In genomic region chr19:51339687-51340656, GRCh38 we compare ENCODE assay signal across 8 cellular contexts. TPM values are rescaled to one million over a fixed set of nuclear protein-coding genes. Genes with fewer than 3 reads are reported as not detected.
A peak's percentile ranks its signal among the peaks of the same experiment; 100 is the strongest.
DNase-seq lines count a peak whose midpoint lies in the region; ATAC-seq and TF ChIP-seq lines count a peak whose summit lies in the region.

No MANE protein-coding gene starts in this region.

- POLR2A ChIA-PET in activated B cell treated with CpG ODN at 0.5 μM for 24 hours (lab: Charles Lee) = interaction anchor here (0.6 to 4.9 kb wide), 15 partner anchors 9 to 317 kb away, joined by 3 to 49 read pairs (median 5); partner anchors contain the start of genes ETFB, NKG7 and SIGLEC10

- DNase-seq in GF-D8 (lab: John Stamatoyannopoulos, UW) (peak; percentile 77), HCEC 1CT (peak; percentile 96), NCI-H1436 (lab: John Stamatoyannopoulos, UW) (peak; percentile 94), activated B cell treated with CpG ODN at 0.5 μM for 24 hours (peak; percentile 89), cardiac fibroblast (ENCODE audit: low read depth in 2 of 2) (peak; percentile 98 to 99), iris pigment epithelial cell (ENCODE audit: low read depth) (peak; percentile 98), smooth muscle cell of the brain vasculature (ENCODE audit: low read depth, low spot score) (peak; percentile 90), NCI-H1694 (lab: John Stamatoyannopoulos, UW) (no peak)

- H3K4me1 Mint-ChIP-seq in activated B cell treated with CpG ODN at 0.5 μM for 24 hours = peaks cover 48% of the 10 kb centered on the region

- H3K4me3 Mint-ChIP-seq in activated B cell treated with CpG ODN at 0.5 μM for 24 hours = peak overlapping the region; percentile 91

- H3K36me3 Mint-ChIP-seq in activated B cell treated with CpG ODN at 0.5 μM for 24 hours (ENCODE audit: low read depth) = no peaks in the 10 kb centered on the region

- CTCF ChIA-PET in activated B cell treated with CpG ODN at 0.5 μM for 24 hours (lab: Charles Lee) = interaction anchor here (0.6 to 2.9 kb wide), 18 partner anchors 11 to 364 kb away, joined by 3 to 17 read pairs (median 4); partner anchors contain the start of genes ETFB and SIGLEC10

- H3K27ac Mint-ChIP-seq in activated B cell treated with CpG ODN at 0.5 μM for 24 hours = peak overlapping the region; percentile 75

- H3K9me3 Mint-ChIP-seq in activated B cell treated with CpG ODN at 0.5 μM for 24 hours = no peaks in the 10 kb centered on the region

- intact Hi-C loops in activated B cell treated with CpG ODN at 0.5 μM for 24 hours (cut with micrococcal nuclease) = loop anchor here (1.0 to 5.0 kb wide), 11 partner anchors 27 to 439 kb away; partner anchors contain the start of gene SIGLEC10

- TF ChIP-seq CTCF in activated B cell treated with CpG ODN at 0.5 μM for 24 hours (IDR thresholded peaks at IDR 0.05) = no peak
- TF ChIP-seq CTCF in cardiac fibroblast (IDR thresholded peaks at IDR 0.05; ENCODE audit: low read depth, low read length) = no peak

- peak; percentile 84 for ATAC-seq in activated B cell treated with CpG ODN at 0.5 μM for 24 hours (ENCODE audit: low read depth)

- H3K4me3 ChIP-seq in cardiac fibroblast (replicated peaks in 1 of 2; ENCODE audit: low read depth in 2 of 2, low read length in 2 of 2) = peak overlapping the region; percentile 63 to 66

- H3K27me3 Mint-ChIP-seq in activated B cell treated with CpG ODN at 0.5 μM for 24 hours = no peaks in the 10 kb centered on the region

RNA-seq across cellular contexts. Expression of gene VSIG10L, which starts 2.0 kb away (rescaled TPM):
- total RNA-seq in activated B cell treated with CpG ODN at 0.5 μM for 24 hours = 0.95 and 0.98 TPM in 2 replicates

RNA-seq across cellular contexts. Expression of gene ETFB, which starts 26.2 kb away (rescaled TPM):
- 43.8 and 49.0 TPM in 2 replicates for total RNA-seq in activated B cell treated with CpG ODN at 0.5 μM for 24 hours

RNA-seq across cellular contexts. Expression of gene IGLON5, which starts 28.5 kb away (rescaled TPM):
- not detected in 2 replicates for total RNA-seq in activated B cell treated with CpG ODN at 0.5 μM for 24 hours

RNA-seq across cellular contexts. Expression of gene CLDND2, which starts 28.8 kb away (rescaled TPM):
- 2.2 TPM in 1 of 2 replicates, not detected in the other for total RNA-seq in activated B cell treated with CpG ODN at 0.5 μM for 24 hours

RNA-seq across cellular contexts. Expression of gene NKG7, which starts 32.5 kb away (rescaled TPM):
- 1.6 and 2.1 TPM in 2 replicates for total RNA-seq in activated B cell treated with CpG ODN at 0.5 μM for 24 hours
